Comparison of ENCODE assay signal across 10 cellular contexts in the genomic region with DNA sequence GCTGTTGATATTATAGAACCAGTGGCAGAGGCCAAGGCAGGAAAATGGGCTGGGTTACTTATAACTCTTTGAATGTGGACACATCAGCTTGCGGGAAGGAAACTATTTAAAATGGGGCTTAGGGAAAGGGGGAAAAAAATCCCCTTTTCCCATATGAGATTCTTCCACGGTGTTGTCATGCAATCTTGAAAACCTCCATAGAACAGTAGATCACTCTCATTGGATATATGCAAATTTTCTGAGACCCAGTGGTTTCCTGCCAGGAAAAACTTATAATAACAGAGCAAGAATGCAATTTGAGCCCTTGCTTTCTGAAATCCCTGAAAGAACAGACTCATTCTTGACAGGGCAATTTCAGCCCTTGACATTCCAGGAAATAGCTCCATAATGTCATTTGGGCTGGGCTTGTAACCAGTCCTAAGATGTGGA. TPM values are rescaled to one million over a fixed set of nuclear protein-coding genes. Genes with fewer than 3 reads are reported as not detected.
DNase-seq lines count a peak whose midpoint lies in the region; ATAC-seq and TF ChIP-seq lines count a peak whose summit lies in the region.
"Had no signal": no experiment of that assay in that cellular context is flagged by ENCODE, and none has a peak within 500 bp of the region (broad histone marks: within the 10 kb centered on the region; RNA-seq: fewer than 3 reads in every experiment).

No MANE protein-coding gene starts in this region.

- H2AFZ ChIP-seq in smooth muscle cell (ENCODE audit: low read depth): no peak overlapping the region

- H3K27ac ChIP-seq in HEK293 (ENCODE audit: extremely low read depth, low read depth, low read length) (no peak overlapping the region; the same call in 1 of the 2 replicates), adrenal gland (peak overlapping the region in 3 of 5 donors; percentile 11 to 72 (median 58)), smooth muscle cell (ENCODE audit: low read depth) (peak overlapping the region; percentile 98)

- H4K20me1 ChIP-seq in smooth muscle cell (ENCODE audit: low read depth): no peaks in the 10 kb centered on the region

- peaks cover 32% of the 10 kb centered on the region for H3F3A ChIP-seq in smooth muscle cell (ENCODE audit: low read depth)

- H3K4me1 ChIP-seq in HEK293 (ENCODE audit: control insufficient read depth, insufficient read depth, low read length): peaks cover 3% of the 10 kb centered on the region; the same call in 1 of the 2 replicates
- H3K4me1 ChIP-seq in adrenal gland (replicated peaks in 1 of 2): peaks cover 0 to 7% of the 10 kb centered on the region in 2 donors
- H3K4me1 ChIP-seq in smooth muscle cell (ENCODE audit: low read depth): peaks cover 31% of the 10 kb centered on the region

- H3K4me3 ChIP-seq in HEK293 (ENCODE audit: low read depth, low read length) (no peak overlapping the region), adrenal gland (no peak overlapping the region), smooth muscle cell (no peak overlapping the region)

- H3K9me3 ChIP-seq in HEK293 (ENCODE audit: control insufficient read depth, insufficient read depth, low read depth, low read length) (no peaks in the 10 kb centered on the region), adrenal gland (replicated peaks in 1 of 3) (no peaks in the 10 kb centered on the region), smooth muscle cell (replicated peaks; ENCODE audit: low read depth) (no peaks in the 10 kb centered on the region)

- H3K4me2 ChIP-seq in smooth muscle cell: peak overlapping the region; percentile 79

- TF ChIP-seq CTCF in HEK293 (tag by site-specific recombination; IDR thresholded peaks at IDR 0.05) (no peak), adrenal gland (IDR thresholded peaks at IDR 0.05) (no peak), smooth muscle cell (IDR thresholded peaks at IDR 0.05; ENCODE audit: borderline replicate concordance, insufficient read depth, poor library complexity, severe bottlenecking) (no peak)

- H3K36me3 ChIP-seq in HEK293 (ENCODE audit: control insufficient read depth in 2 of 2, insufficient read depth in 1 of 2, low read length in 2 of 2) (no peaks in the 10 kb centered on the region), adrenal gland (replicated peaks in 1 of 2) (no peaks in the 10 kb centered on the region), smooth muscle cell (ENCODE audit: low read depth) (no peaks in the 10 kb centered on the region)

- H3K27me3 ChIP-seq in adrenal gland (no peaks in the 10 kb centered on the region), smooth muscle cell (ENCODE audit: low read depth) (no peaks in the 10 kb centered on the region)

- POLR2A ChIA-PET in HEK293 (lab: Yijun Ruan, JAX): no interaction called here

- ATAC-seq in GM21717 (IDR thresholded peaks at IDR 0.05; ENCODE audit: unreplicated experiment) (no peak), GM18858 (IDR thresholded peaks at IDR 0.05; ENCODE audit: unreplicated experiment) (no peak), HG03439 (IDR thresholded peaks at IDR 0.05; ENCODE audit: unreplicated experiment) (no peak)

- no peak for TF ChIP-seq POLR2A in adrenal gland (IDR thresholded peaks at IDR 0.05)

- intact Hi-C loops in adrenal gland (cut with DNase I): no loop called here

- peak overlapping the region; percentile 90 for H3K9ac ChIP-seq in smooth muscle cell (ENCODE audit: low read depth)

- H3K79me2 ChIP-seq in smooth muscle cell (ENCODE audit: low read depth): no peaks in the 10 kb centered on the region

- 55 to 62% (median 55%) methylated on average over 2 of the region's 2 CpGs for WGBS in adrenal gland, 4 donors
- WGBS in smooth muscle cell (ENCODE audit: low lambda C conversion rate): 2% methylated on average over 2 of the region's 2 CpGs

- peak in 1 of 7 donors; percentile 34 for DNase-seq in adrenal gland
- peak; percentile 58 for DNase-seq in hepatic stellate cell (ENCODE audit: low spot score)
- DNase-seq in smooth muscle cell (lab: John Stamatoyannopoulos, UW; ENCODE audit: unreplicated experiment): no peak
- DNase-seq in activated CD4-positive, alpha-beta T cell treated with anti-CD3 and anti-CD28 coated beads, Interleukin-2, amount 50 U/mL, for 4 hours: no peak
- DNase-seq: activated gamma-delta T cell, NCI-H2171 treated with DMSO at 0.1 percent for 48 hours had no signal

- CTCF ChIA-PET in HEK293 (lab: Yijun Ruan, JAX): no interaction called here

TF ChIP-seq in HEK293, 187 proteins besides CTCF, POLR2A, EP300 and RAD21 (continues in another document):
- TF ChIP-seq ZNF311 (tag by site-specific recombination; IDR thresholded peaks at IDR 0.05; ENCODE audit: borderline replicate concordance) (no peak), PRDM1 (tag by site-specific recombination; IDR thresholded peaks at IDR 0.05) (0 out of 2 replicates have a peak, but pooled peaks have one; percentile 12), SP7 (tag by site-specific recombination; IDR thresholded peaks at IDR 0.05) (0 out of 2 replicates have a peak, but pooled peaks have one; percentile 41), ZBTB8A (tag by site-specific recombination; IDR thresholded peaks at IDR 0.05) (peak; percentile 65), ZNF660 (tag by site-specific recombination; IDR thresholded peaks at IDR 0.05) (peak; percentile 93), ZBTB17 (tag by site-specific recombination; IDR thresholded peaks at IDR 0.05) (peak; percentile 83), ZNF521 (tag by site-specific recombination; IDR thresholded peaks at IDR 0.05) (no peak), GFI1B (tag by site-specific recombination; IDR thresholded peaks at IDR 0.05) (0 out of 2 replicates have a peak, but pooled peaks have one; percentile 26), ZBTB20 (tag by site-specific recombination; IDR thresholded peaks at IDR 0.05) (0 out of 2 replicates have a peak, but pooled peaks have one; percentile 1), ZNF366 (tag by site-specific recombination; conservative IDR thresholded peaks at IDR 0.05) (peak; percentile 44; the same call in 1 of the 2 replicates), ZNF335 (tag by site-specific recombination; conservative IDR thresholded peaks at IDR 0.05) (peak; percentile 9; the same call in 1 of the 2 replicates), HOXC10 (CRISPR knock-in tag; IDR thresholded peaks at IDR 0.05) (no peak), MZF1 (tag by site-specific recombination; IDR thresholded peaks at IDR 0.05; ENCODE audit: borderline replicate concordance) (peak; percentile 97), EGR2 (tag by site-specific recombination; IDR thresholded peaks at IDR 0.05; ENCODE audit: low read depth) (no peak), INSM2 (tag by site-specific recombination; IDR thresholded peaks at IDR 0.05) (peak; percentile 65)
- TF ChIP-seq, protein P1, sequence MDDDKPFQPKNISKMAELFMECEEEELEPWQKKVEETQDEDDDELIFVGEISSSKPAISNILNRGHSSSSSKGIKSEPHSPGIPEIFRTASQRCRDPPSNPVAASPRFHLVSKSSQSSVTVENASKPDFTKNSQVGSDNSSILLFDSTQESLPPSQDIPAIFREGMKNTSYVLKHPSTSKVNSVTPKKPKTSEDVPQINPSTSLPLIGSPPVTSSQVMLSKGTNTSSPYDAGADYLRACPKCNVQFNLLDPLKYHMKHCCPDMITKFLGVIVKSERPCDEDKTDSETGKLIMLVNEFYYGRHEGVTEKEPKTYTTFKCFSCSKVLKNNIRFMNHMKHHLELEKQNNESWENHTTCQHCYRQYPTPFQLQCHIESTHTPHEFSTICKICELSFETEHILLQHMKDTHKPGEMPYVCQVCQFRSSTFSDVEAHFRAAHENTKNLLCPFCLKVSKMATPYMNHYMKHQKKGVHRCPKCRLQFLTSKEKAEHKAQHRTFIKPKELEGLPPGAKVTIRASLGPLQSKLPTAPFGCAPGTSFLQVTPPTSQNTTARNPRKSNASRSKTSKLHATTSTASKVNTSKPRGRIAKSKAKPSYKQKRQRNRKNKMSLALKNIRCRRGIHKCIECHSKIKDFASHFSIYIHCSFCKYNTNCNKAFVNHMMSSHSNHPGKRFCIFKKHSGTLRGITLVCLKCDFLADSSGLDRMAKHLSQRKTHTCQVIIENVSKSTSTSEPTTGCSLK (tag by site-specific recombination; IDR thresholded peaks at IDR 0.05): no peak
- TF ChIP-seq, protein P2, sequence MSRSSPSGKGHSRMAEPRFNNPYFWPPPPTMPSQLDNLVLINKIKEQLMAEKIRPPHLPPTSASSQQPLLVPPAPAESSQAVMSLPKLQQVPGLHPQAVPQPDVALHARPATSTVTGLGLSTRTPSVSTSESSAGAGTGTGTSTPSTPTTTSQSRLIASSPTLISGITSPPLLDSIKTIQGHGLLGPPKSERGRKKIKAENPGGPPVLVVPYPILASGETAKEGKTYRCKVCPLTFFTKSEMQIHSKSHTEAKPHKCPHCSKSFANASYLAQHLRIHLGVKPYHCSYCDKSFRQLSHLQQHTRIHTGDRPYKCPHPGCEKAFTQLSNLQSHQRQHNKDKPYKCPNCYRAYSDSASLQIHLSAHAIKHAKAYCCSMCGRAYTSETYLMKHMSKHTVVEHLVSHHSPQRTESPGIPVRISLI (tag by site-specific recombination; IDR thresholded peaks at IDR 0.05): peak; percentile 81

RNA-seq across cellular contexts. Expression of gene TMEM212, which starts 31.1 kb away (rescaled TPM):
- total RNA-seq in adrenal gland: not detected
- polyA plus RNA-seq in adrenal gland: not detected
- not detected in 2 replicates for total RNA-seq in smooth muscle cell
- not detected in 2 replicates for polyA plus RNA-seq in smooth muscle cell
